Comparison of ENCODE assay signal across 8 cellular contexts in the genomic region with DNA sequence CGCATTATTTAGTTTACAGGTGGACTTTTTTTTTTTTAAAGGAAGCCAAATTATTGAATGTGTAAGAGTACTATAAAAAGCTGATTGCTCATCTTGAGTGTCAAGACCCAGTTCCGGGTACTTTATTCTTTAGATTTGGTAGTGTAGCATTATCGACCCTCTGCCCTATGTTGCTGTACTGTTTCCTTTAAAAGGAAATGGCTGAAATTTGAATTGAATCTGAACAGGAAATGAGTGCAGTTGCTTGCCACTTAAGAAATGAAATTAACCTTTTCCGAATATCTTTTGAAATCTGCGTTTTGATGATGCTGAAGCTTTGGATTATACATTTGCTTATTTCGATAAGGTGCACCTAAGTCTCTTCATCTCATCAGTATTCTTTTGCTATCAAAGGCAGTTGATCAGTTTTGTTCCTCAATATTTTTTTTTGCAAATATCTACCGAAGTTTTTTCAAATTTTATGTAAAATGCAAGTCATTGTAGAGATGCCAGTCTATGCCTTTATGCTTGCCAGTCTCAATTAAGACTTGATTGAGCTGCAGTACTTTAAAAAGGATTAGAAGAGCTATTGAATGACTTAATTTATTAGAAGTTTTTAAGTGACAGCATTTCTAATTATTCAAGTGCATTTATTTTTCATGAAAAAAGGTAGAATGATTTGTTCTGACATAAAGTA. TPM values are rescaled to one million over a fixed set of nuclear protein-coding genes. Genes with fewer than 3 reads are reported as not detected.
DNase-seq lines count a peak whose midpoint lies in the region; ATAC-seq, FAIRE-seq and TF ChIP-seq lines count a peak whose summit lies in the region.

No MANE protein-coding gene starts in this region.

- WGBS in thyroid gland, 2 donors: 20 to 22% methylated on average over 7 of the region's 7 CpGs

- H3K27ac Mint-ChIP-seq in activated T-cell treated with anti-CD3 and anti-CD28 coated beads, Interleukin-2, amount 50 U/mL, for 24 hours: peak overlapping the region; percentile 95
- peak overlapping the region; percentile 99 for H3K27ac Mint-ChIP-seq in activated T-helper 17 cell treated with anti-CD3 and anti-CD28 coated beads, Interleukin-2, amount 50 U/mL, for 72 hours

- TF ChIP-seq POLR2A in thyroid gland (IDR thresholded peaks at IDR 0.05): no peak

- H3K27me3 Mint-ChIP-seq in activated T-cell treated with anti-CD3 and anti-CD28 coated beads, Interleukin-2, amount 50 U/mL, for 24 hours: no peaks in the 10 kb centered on the region
- no peaks in the 10 kb centered on the region for H3K27me3 Mint-ChIP-seq in activated T-helper 17 cell treated with anti-CD3 and anti-CD28 coated beads, Interleukin-2, amount 50 U/mL, for 72 hours

- no peak for ATAC-seq in activated T-helper 17 cell treated with anti-CD3 and anti-CD28 coated beads, Interleukin-2, amount 50 U/mL, for 72 hours (replicated peaks)
- no peak for ATAC-seq in HG02884 (IDR thresholded peaks at IDR 0.05; ENCODE audit: unreplicated experiment)

- H3K36me3 Mint-ChIP-seq in activated T-cell treated with anti-CD3 and anti-CD28 coated beads, Interleukin-2, amount 50 U/mL, for 24 hours (ENCODE audit: low read depth): peaks cover 63% of the 10 kb centered on the region
- peaks cover 64% of the 10 kb centered on the region for H3K36me3 Mint-ChIP-seq in activated T-helper 17 cell treated with anti-CD3 and anti-CD28 coated beads, Interleukin-2, amount 50 U/mL, for 72 hours (ENCODE audit: low read depth)

- no peak for TF ChIP-seq CTCF in kidney (IDR thresholded peaks at IDR 0.05; ENCODE audit: borderline replicate concordance, extremely low read depth, insufficient read depth)
- TF ChIP-seq CTCF in thyroid gland (IDR thresholded peaks at IDR 0.05): no peak

- DNase-seq in activated T-cell treated with anti-CD3 and anti-CD28 coated beads, Interleukin-2, amount 50 U/mL, for 24 hours: no peak
- no peak for DNase-seq in activated T-cell treated with anti-CD3 and anti-CD28 coated beads, Interleukin-2, amount 50 U/mL, for 48 hours
- DNase-seq in kidney (no peak), thyroid gland (no peak), COR-L47 (lab: John Stamatoyannopoulos, UW) (no peak), HTR-8/SVneo (ENCODE audit: insufficient read length, low spot score) (no peak)

- H3K9me3 ChIP-seq in kidney (ENCODE audit: control insufficient read depth in 1 of 2, low read length in 2 of 2) (no peaks in the 10 kb centered on the region), thyroid gland (no peaks in the 10 kb centered on the region)

- no peaks in the 10 kb centered on the region for H3K27me3 ChIP-seq in thyroid gland

- peaks cover 58% of the 10 kb centered on the region for H3K4me1 Mint-ChIP-seq in activated T-cell treated with anti-CD3 and anti-CD28 coated beads, Interleukin-2, amount 50 U/mL, for 24 hours (ENCODE audit: low read depth)
- H3K4me1 Mint-ChIP-seq in activated T-helper 17 cell treated with anti-CD3 and anti-CD28 coated beads, Interleukin-2, amount 50 U/mL, for 72 hours: peaks cover 12% of the 10 kb centered on the region

- H3K9me3 Mint-ChIP-seq in activated T-cell treated with anti-CD3 and anti-CD28 coated beads, Interleukin-2, amount 50 U/mL, for 24 hours: no peaks in the 10 kb centered on the region
- H3K9me3 Mint-ChIP-seq in activated T-helper 17 cell treated with anti-CD3 and anti-CD28 coated beads, Interleukin-2, amount 50 U/mL, for 72 hours: no peaks in the 10 kb centered on the region

- H3K4me3 ChIP-seq in kidney (ENCODE audit: low read length in 2 of 2) (peak overlapping the region; percentile 83 to 84), thyroid gland (replicated peaks in 1 of 3) (peak overlapping the region; percentile 17 to 94 (median 43))

- H3K36me3 ChIP-seq in kidney (ENCODE audit: control insufficient read depth in 1 of 2, insufficient read depth in 2 of 2, low read length in 2 of 2) (peaks cover 0 to 4% of the 10 kb centered on the region in 2 donors), thyroid gland (no peaks in the 10 kb centered on the region)

- H3K4me1 ChIP-seq in kidney (ENCODE audit: control insufficient read depth in 1 of 2, insufficient read depth in 1 of 2, low read depth in 1 of 2, low read length in 2 of 2) (peaks cover 14 to 19% of the 10 kb centered on the region in 2 donors), thyroid gland (peaks cover 32 to 39% of the 10 kb centered on the region in 2 donors)

- H3K9ac ChIP-seq in kidney (ENCODE audit: low read length in 2 of 2): peak overlapping the region; percentile 50 to 77

- FAIRE-seq in kidney (lab: Jason Lieb, UNC) (no peak), HTR-8/SVneo (lab: Jason Lieb, UNC) (no peak)

- intact Hi-C loops in kidney (cut with DNase I): no loop called here
- intact Hi-C loops in thyroid gland (cut with DNase I): no loop called here

- peak overlapping the region in 1 of 2 donors; percentile 86 for H3K27ac ChIP-seq in kidney (ENCODE audit: low read depth in 2 of 2, low read length in 2 of 2)
- peak overlapping the region; percentile 56 to 99 (median 97) for H3K27ac ChIP-seq in thyroid gland

- peak overlapping the region; percentile 96 for H3K4me3 Mint-ChIP-seq in activated T-cell treated with anti-CD3 and anti-CD28 coated beads, Interleukin-2, amount 50 U/mL, for 24 hours
- H3K4me3 Mint-ChIP-seq in activated T-helper 17 cell treated with anti-CD3 and anti-CD28 coated beads, Interleukin-2, amount 50 U/mL, for 72 hours: peak overlapping the region; percentile 96

RNA-seq across cellular contexts. Expression of a gene that starts 1.8 kb away (rescaled TPM):
- total RNA-seq in activated T-helper 17 cell treated with anti-CD3 and anti-CD28 coated beads, Interleukin-2, amount 50 U/mL, for 72 hours: 10 to 100 TPM; 84.2 to 95.7 TPM
- total RNA-seq in kidney (86.8 TPM), thyroid gland (10 to 100 TPM; 47.3 to 74.1 (median 58.0) TPM)
- 43.0 TPM for polyA plus RNA-seq in kidney (ENCODE audit: insufficient read depth, low read depth, low replicate concordance)

RNA-seq across cellular contexts. Expression of a gene that starts 11.8 kb away (rescaled TPM):
- 10 to 100 TPM in 1 of 2 donors, 1 to 10 TPM in 1; 9.0 to 22.2 TPM for total RNA-seq in activated T-helper 17 cell treated with anti-CD3 and anti-CD28 coated beads, Interleukin-2, amount 50 U/mL, for 72 hours
- total RNA-seq in kidney (11.1 TPM), thyroid gland (10 to 100 TPM in 1 of 4 donors, 1 to 10 TPM in 3; 6.1 to 12.5 (median 7.1) TPM)
- polyA plus RNA-seq in kidney (ENCODE audit: insufficient read depth, low read depth, low replicate concordance): 4.7 TPM

RNA-seq across cellular contexts. Expression of a gene that starts 11.9 kb away (rescaled TPM):
- 100 to 1,000 TPM in 1 of 2 donors, 10 to 100 TPM in 1; 98.8 to 171 TPM for total RNA-seq in activated T-helper 17 cell treated with anti-CD3 and anti-CD28 coated beads, Interleukin-2, amount 50 U/mL, for 72 hours
- 74.7 TPM for total RNA-seq in kidney
- 28.9 TPM for polyA plus RNA-seq in kidney (ENCODE audit: insufficient read depth, low read depth, low replicate concordance)
- 10 to 100 TPM; 45.6 to 80.0 (median 64.5) TPM for total RNA-seq in thyroid gland

RNA-seq across cellular contexts. Expression of a gene that starts 45.1 kb away (rescaled TPM):
- 1 to 10 TPM; 3.8 to 6.4 TPM for total RNA-seq in activated T-helper 17 cell treated with anti-CD3 and anti-CD28 coated beads, Interleukin-2, amount 50 U/mL, for 72 hours
- total RNA-seq in kidney: 11.8 TPM
- polyA plus RNA-seq in kidney (ENCODE audit: insufficient read depth, low read depth, low replicate concordance): 40.7 TPM
- 10 to 100 TPM; 12.3 to 28.4 (median 21.4) TPM for total RNA-seq in thyroid gland

RNA-seq across cellular contexts. Expression of a gene that starts 54.8 kb away (rescaled TPM):
- 10 to 100 TPM; 11.3 to 18.2 TPM for total RNA-seq in activated T-helper 17 cell treated with anti-CD3 and anti-CD28 coated beads, Interleukin-2, amount 50 U/mL, for 72 hours
- total RNA-seq in kidney: 8.3 TPM
- polyA plus RNA-seq in kidney (ENCODE audit: insufficient read depth, low read depth, low replicate concordance): 12.4 TPM
- total RNA-seq in thyroid gland: 1 to 10 TPM; 5.8 to 9.8 (median 7.4) TPM
